In the genomic region with DNA sequence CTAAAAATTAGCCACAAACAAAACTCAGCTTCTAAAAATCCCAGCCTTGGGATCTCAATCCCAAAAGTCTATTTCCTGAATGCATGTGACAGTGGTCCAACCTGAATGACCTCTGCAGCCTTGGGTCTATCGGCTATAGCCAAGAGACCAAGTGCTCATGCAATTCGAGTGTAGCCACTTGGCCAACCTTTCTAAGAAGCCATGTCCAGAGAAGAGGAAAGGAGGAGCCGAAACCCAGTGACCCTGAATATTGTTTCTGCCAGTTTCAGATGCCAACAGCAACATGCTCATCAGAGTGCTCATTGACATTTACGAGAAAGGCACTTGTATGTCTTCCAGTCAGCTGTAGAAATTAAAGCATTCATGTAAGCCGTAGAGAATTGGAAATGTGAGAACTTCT, we compare ENCODE assay signal across 24 cellular contexts.
"Had no signal": no experiment of that assay in that cellular context is flagged by ENCODE, and none has a peak within 500 bp of the region (broad histone marks: within the 10 kb centered on the region; RNA-seq: fewer than 3 reads in every experiment).

No MANE protein-coding gene starts in this region.

- H3K79me2 ChIP-seq: parathyroid adenoma had no signal

- DNase-seq: natural killer cell; occipital lobe; ovary; posterior cingulate gyrus; psoas muscle; right cardiac atrium; right lobe of liver; sigmoid colon; small intestine; stimulated activated CD4-positive, alpha-beta T cell treated with anti-CD3 and anti-CD28 coated beads, Interleukin-15, amount 100 ng/mL, for 24 hours; stimulated activated CD4-positive, alpha-beta T cell treated with anti-CD3 and anti-CD28 coated beads, Interleukin-2, amount 100 ng/mL, for 24 hours; stimulated activated CD4-positive, alpha-beta T cell treated with anti-CD3 and anti-CD28 coated beads, Interleukin-2, amount 100 ng/mL, for 48 hours; stimulated activated CD4-positive, alpha-beta T cell treated with anti-CD3 and anti-CD28 coated beads, Interleukin-4, amount 100 ng/mL, for 24 hours; stimulated activated naive B cell treated with anti-CD40 and anti-IgM and Interleukin-4, amounts not matched to agents 10 μg/mL and 1 μg/mL and 100 μg/mL, for 72 hours; stimulated activated naive CD4-positive, alpha-beta T cell treated with Interleukin-2 at 50 U/mL for 16 hours; stomach; tibial artery; transverse colon; upper lobe of left lung had no signal

- H3K9me3 ChIP-seq: ovary, psoas muscle, right lobe of liver, sigmoid colon, stomach, thoracic aorta, tibial artery, transverse colon, upper lobe of left lung, vagina had no signal

- H3K9ac ChIP-seq: neural progenitor cell, parathyroid adenoma had no signal

- H3K27ac ChIP-seq: neural progenitor cell, ovary, parathyroid adenoma, psoas muscle, right lobe of liver, sigmoid colon, stomach, thoracic aorta, tibial artery, transverse colon, upper lobe of left lung, vagina had no signal

- H3K4me1 ChIP-seq: neural progenitor cell, parathyroid adenoma, psoas muscle, right lobe of liver, sigmoid colon, stomach, tibial artery, transverse colon, upper lobe of left lung, vagina had no signal

- ATAC-seq: natural killer cell; psoas muscle; right cardiac atrium; right lobe of liver; stimulated activated effector memory CD8-positive, alpha-beta T cell treated with anti-CD3 and anti-CD28 coated beads, Interleukin-12 subunit alpha, Interleukin-12 subunit beta, amount 100 ng/mL, for 72 hours; stimulated activated naive B cell treated with anti-CD40 and anti-IgM and Interleukin-4, amounts not matched to agents 10 μg/mL and 1 μg/mL and 100 μg/mL, for 72 hours had no signal

- H3K4me3 ChIP-seq: neural progenitor cell, ovary, psoas muscle, right lobe of liver, sigmoid colon, stomach, thoracic aorta, tibial artery, transverse colon, upper lobe of left lung, vagina had no signal

- H3K36me3 ChIP-seq: neural progenitor cell, ovary, right lobe of liver, sigmoid colon, stomach, thoracic aorta, tibial artery, transverse colon, upper lobe of left lung, vagina had no signal

- H3K4me2 ChIP-seq: neural progenitor cell had no signal

- H3K27me3 ChIP-seq: neural progenitor cell, ovary, right lobe of liver, sigmoid colon, stomach, tibial artery, transverse colon, upper lobe of left lung, vagina had no signal
